In genomic region chr9:91427873-91428272, GRCh38 we compare ENCODE assay signal across 15 cellular contexts. TPM values are rescaled to one million over a fixed set of nuclear protein-coding genes. Genes with fewer than 3 reads are reported as not detected.
DNase-seq lines count a peak whose midpoint lies in the region; ATAC-seq and TF ChIP-seq lines count a peak whose summit lies in the region.
"Had no signal": no experiment of that assay in that cellular context is flagged by ENCODE, and none has a peak within 500 bp of the region (broad histone marks: within the 10 kb centered on the region; RNA-seq: fewer than 3 reads in every experiment).

No MANE protein-coding gene starts in this region.

- H3K36me3 Mint-ChIP-seq in activated naive CD4-positive, alpha-beta T cell treated with anti-CD3 and anti-CD28 coated beads, Interleukin-2, amount 50 U/mL, for 72 hours: peaks cover 11 to 15% of the 10 kb centered on the region in 2 donors
- H3K36me3 Mint-ChIP-seq: WTC11 had no signal

- ATAC-seq in activated naive CD4-positive, alpha-beta T cell treated with anti-CD3 and anti-CD28 coated beads, Interleukin-2, amount 50 U/mL, for 72 hours: no peak
- ATAC-seq: WTC11 had no signal

- DNase-seq in EH (ENCODE audit: low read depth): peak; percentile 68
- peak; percentile 52 for DNase-seq in MV-4-11 (lab: John Stamatoyannopoulos, UW)
- peak; percentile 86 for DNase-seq in epithelial cell of esophagus (ENCODE audit: low read depth)
- DNase-seq in stimulated activated CD4-positive, alpha-beta T cell treated with anti-CD3 and anti-CD28 coated beads, Interleukin-4, amount 100 ng/mL, for 1 hour: no peak
- no peak for DNase-seq in activated naive CD4-positive, alpha-beta T cell treated with anti-CD3 and anti-CD28 coated beads, Interleukin-2, amount 50 U/mL, for 72 hours (ENCODE audit: low spot score in 2 of 2)
- DNase-seq in ACHN: no peak
- DNase-seq: activated gamma-delta T cell; DMS79 treated with DMSO at 0.1 percent for 48 hours; NCI-H2081 treated with DMSO at 0.1 percent for 48 hours; nephron progenitor cell; stimulated activated CD4-positive, alpha-beta T cell treated with anti-CD3 and anti-CD28 coated beads, Interleukin-2, amount 100 ng/mL, for 24 hours; substantia nigra had no signal

- H3K9me3 Mint-ChIP-seq in activated naive CD4-positive, alpha-beta T cell treated with anti-CD3 and anti-CD28 coated beads, Interleukin-2, amount 50 U/mL, for 72 hours: no peaks in the 10 kb centered on the region
- H3K9me3 Mint-ChIP-seq: WTC11 had no signal

- H3K4me3 ChIP-seq in epithelial cell of esophagus (ENCODE audit: low read length): no peak overlapping the region
- no peak overlapping the region for H3K4me3 ChIP-seq in skeletal muscle tissue (ENCODE audit: low read length in 3 of 3)
- H3K4me3 ChIP-seq: coronary artery had no signal

- peak overlapping the region; percentile 49 for H3K27ac ChIP-seq in skeletal muscle tissue (ENCODE audit: low read depth, low read length)

- H3K9ac ChIP-seq in skeletal muscle tissue (ENCODE audit: low read depth in 1 of 3, low read length in 3 of 3): no peak overlapping the region

- H3K4me1 ChIP-seq in skeletal muscle tissue (ENCODE audit: control insufficient read depth in 3 of 3, insufficient read depth in 3 of 3, low read length in 3 of 3): peaks cover 5 to 8% (median 6%) of the 10 kb centered on the region in 3 donors

- no peak for TF ChIP-seq CTCF in epithelial cell of esophagus (IDR thresholded peaks at IDR 0.05; ENCODE audit: insufficient read depth, low read depth, low read length, missing control alignments)

- H3K9me3 ChIP-seq in skeletal muscle tissue (ENCODE audit: control insufficient read depth in 3 of 3, low read length in 3 of 3): no peaks in the 10 kb centered on the region

- H3K27me3 ChIP-seq in skeletal muscle tissue (ENCODE audit: control insufficient read depth in 3 of 3, insufficient read depth in 3 of 3, low read length in 3 of 3): no peaks in the 10 kb centered on the region

- in situ Hi-C loops in ACHN (cut with HindIII; ENCODE audit: low pct_ligation_motif_present, low pct_unique_long_range_greater_than_20kb, low sequenced_read_pairs): no loop called here

- no peak overlapping the region for H3K27ac Mint-ChIP-seq in activated naive CD4-positive, alpha-beta T cell treated with anti-CD3 and anti-CD28 coated beads, Interleukin-2, amount 50 U/mL, for 72 hours
- H3K27ac Mint-ChIP-seq: nephron progenitor cell, WTC11 had no signal

- no peaks in the 10 kb centered on the region for H3K36me3 ChIP-seq in skeletal muscle tissue (ENCODE audit: control insufficient read depth in 3 of 3, insufficient read depth in 3 of 3, low read length in 3 of 3)

RNA-seq across cellular contexts. Expression of gene NFIL3, which starts 4.2 kb away (rescaled TPM):
- 15.1 TPM for total RNA-seq in skeletal muscle tissue
- total RNA-seq in activated naive CD4-positive, alpha-beta T cell treated with anti-CD3 and anti-CD28 coated beads, Interleukin-2, amount 50 U/mL, for 72 hours: 100 to 1,000 TPM in 1 of 2 donors, 10 to 100 TPM in 1; 48.8 to 120 TPM

Comparison
In these comparisons a context has a peak if more than half of its experiments do, and no peak if none do; other contexts are left out.
1. DNase-seq: peak in EH (single experiment), MV-4-11 (single experiment) and epithelial cell of esophagus (single experiment); none in stimulated activated CD4-positive, alpha-beta T cell treated with anti-CD3 and anti-CD28 coated beads, Interleukin-4, amount 100 ng/mL, for 1 hour (single experiment), activated naive CD4-positive, alpha-beta T cell treated with anti-CD3 and anti-CD28 coated beads, Interleukin-2, amount 50 U/mL, for 72 hours (0 of 2) and ACHN (single experiment).